9 cellular contexts compared by ENCODE assay signal in genomic region chr11:65442952-65443351, GRCh38. TPM values are rescaled to one million over a fixed set of nuclear protein-coding genes. Genes with fewer than 3 reads are reported as not detected.
DNase-seq lines count a peak whose midpoint lies in the region; ATAC-seq and TF ChIP-seq lines count a peak whose summit lies in the region.
"Had no signal": no experiment of that assay in that cellular context is flagged by ENCODE, and none has a peak within 500 bp of the region (broad histone marks: within the 10 kb centered on the region; RNA-seq: fewer than 3 reads in every experiment).

No MANE protein-coding gene starts in this region.

- H3K27me3 ChIP-seq in DOHH2 (ENCODE audit: control insufficient read depth, low read length) = no peaks in the 10 kb centered on the region
- H3K27me3 ChIP-seq in Peyer's patch = no peaks in the 10 kb centered on the region
- no peaks in the 10 kb centered on the region for H3K27me3 ChIP-seq in aorta (ENCODE audit: control insufficient read depth in 1 of 2, insufficient read depth in 2 of 2, low read length in 1 of 2)
- H3K27me3 ChIP-seq: ovary had no signal

- no peaks in the 10 kb centered on the region for H3K9me3 Mint-ChIP-seq in effector memory CD8-positive, alpha-beta T cell

- ATAC-seq in effector memory CD8-positive, alpha-beta T cell (replicated peaks) = no peak
- ATAC-seq in HG02885 (IDR thresholded peaks at IDR 0.05; ENCODE audit: poor library complexity, unreplicated experiment) (no peak), HG02852 (IDR thresholded peaks at IDR 0.05; ENCODE audit: unreplicated experiment) (no peak), aorta (ENCODE audit: low FRiP score) (no peak)

- no peaks in the 10 kb centered on the region for H3K27me3 Mint-ChIP-seq in effector memory CD8-positive, alpha-beta T cell

- TF ChIP-seq POLR2A in Peyer's patch (IDR thresholded peaks at IDR 0.05) = no peak

- peaks cover 75% of the 10 kb centered on the region for H3K4me1 ChIP-seq in DOHH2 (ENCODE audit: control insufficient read depth, low read length)
- peaks cover 0 to 25% (median 10%) of the 10 kb centered on the region in 4 donors for H3K4me1 ChIP-seq in Peyer's patch
- H3K4me1 ChIP-seq in aorta (ENCODE audit: control insufficient read depth in 1 of 2, insufficient read depth in 2 of 2, low read length in 2 of 2) = no peaks in the 10 kb centered on the region

- H3K9me3 ChIP-seq in DOHH2 (ENCODE audit: control insufficient read depth, insufficient read depth, low read length) (no peaks in the 10 kb centered on the region), Peyer's patch (no peaks in the 10 kb centered on the region), aorta (ENCODE audit: control insufficient read depth, low read length) (no peaks in the 10 kb centered on the region)
- H3K9me3 ChIP-seq: ovary had no signal

- peaks cover 41% of the 10 kb centered on the region for H3F3A ChIP-seq in DOHH2 (ENCODE audit: control insufficient read depth, insufficient read depth)

- WGBS in aorta, 2 donors = 48 to 55% methylated on average over 8 of the region's 8 CpGs

- no peaks in the 10 kb centered on the region for H3K9me2 ChIP-seq in DOHH2 (replicated peaks; ENCODE audit: control insufficient read depth, low read length)

- H3K27ac Mint-ChIP-seq in effector memory CD8-positive, alpha-beta T cell = peak overlapping the region; percentile 80 to 93

- H3K27ac ChIP-seq in DOHH2 (ENCODE audit: low read depth, low read length) (peak overlapping the region; percentile 55), Peyer's patch (peak overlapping the region in 3 of 4 donors; percentile 55 to 64 (median 59)), aorta (ENCODE audit: low read depth in 1 of 2, low read length in 2 of 2) (peak overlapping the region in 1 of 2 donors; percentile 17)
- H3K27ac ChIP-seq: ovary had no signal

- H4K20me1 ChIP-seq in DOHH2 (ENCODE audit: control insufficient read depth, insufficient read depth, low read depth, low read length) = no peaks in the 10 kb centered on the region; the same call in 1 of the 2 replicates

- H3K4me3 Mint-ChIP-seq in effector memory CD8-positive, alpha-beta T cell = peak overlapping the region; percentile 48 to 51

- peaks cover 73% of the 10 kb centered on the region for H3K36me3 Mint-ChIP-seq in effector memory CD8-positive, alpha-beta T cell (ENCODE audit: insufficient read depth)

- intact Hi-C loops in aorta (cut with DNase I) = no loop called here

- peak in 1 of 3 donors; percentile 15 for DNase-seq in Peyer's patch
- DNase-seq in effector memory CD8-positive, alpha-beta T cell = no peak
- peak; percentile 3 for DNase-seq in pons (ENCODE audit: low spot score)
- DNase-seq in AG08396 (ENCODE audit: low spot score) = no peak
- no peak for DNase-seq in aorta

- H3K79me2 ChIP-seq in DOHH2 (ENCODE audit: control insufficient read depth, low read length) = peaks cover 34% of the 10 kb centered on the region

- H3K4me2 ChIP-seq in DOHH2 (ENCODE audit: low read length) = peak overlapping the region; percentile 35

- peaks cover 33% of the 10 kb centered on the region for H3K36me3 ChIP-seq in DOHH2 (ENCODE audit: control insufficient read depth, low read length)
- H3K36me3 ChIP-seq in Peyer's patch = peaks cover 0 to 46% (median 0%) of the 10 kb centered on the region in 3 donors
- peaks cover 2 to 4% of the 10 kb centered on the region in 2 donors for H3K36me3 ChIP-seq in aorta (ENCODE audit: control insufficient read depth in 1 of 2, insufficient read depth in 2 of 2, low read length in 1 of 2)
- H3K36me3 ChIP-seq: ovary had no signal

- H3K4me1 Mint-ChIP-seq in effector memory CD8-positive, alpha-beta T cell (ENCODE audit: low read depth in 2 of 2) = peaks cover 48 to 51% of the 10 kb centered on the region in 2 donors

- no peak for TF ChIP-seq CTCF in DOHH2 (IDR thresholded peaks at IDR 0.05; ENCODE audit: low read depth, low read length, poor library complexity, severe bottlenecking)
- no peak for TF ChIP-seq CTCF in Peyer's patch (IDR thresholded peaks at IDR 0.05)

- peak overlapping the region; percentile 24; the same call in 1 of the 2 replicates for H3K4me3 ChIP-seq in DOHH2 (ENCODE audit: low read length)
- H3K4me3 ChIP-seq in Peyer's patch = no peak overlapping the region
- H3K4me3 ChIP-seq in aorta (ENCODE audit: low read length in 2 of 2) = no peak overlapping the region
- H3K4me3 ChIP-seq: ovary had no signal

RNA-seq across cellular contexts. Expression of gene NEAT1, which starts 20.4 kb away (rescaled TPM):
- total RNA-seq in Peyer's patch = 1,000 to 10,000 TPM in 2 of 4 donors, 100 to 1,000 TPM in 2; 705 to 1,411 (median 1,064) TPM
- 1,000 to 10,000 TPM; 1,566 to 1,734 TPM for total RNA-seq in aorta
- 1,000 to 10,000 TPM in 1 of 2 donors, 100 to 1,000 TPM in 1; 239 to 1,307 TPM for polyA plus RNA-seq in aorta

RNA-seq across cellular contexts. Expression of gene MALAT1, which starts 55.9 kb away (rescaled TPM):
- total RNA-seq in Peyer's patch = over 10,000 TPM; 10,683 to 28,425 (median 19,356) TPM
- total RNA-seq in aorta = over 10,000 TPM; 16,103 to 18,225 TPM
- polyA plus RNA-seq in aorta = 100 to 1,000 TPM; 228 to 370 TPM

RNA-seq across cellular contexts. Expression of gene FRMD8, which starts 56.5 kb away (rescaled TPM):
- total RNA-seq in Peyer's patch (100 to 1,000 TPM in 2 of 4 donors, 10 to 100 TPM in 2; 51.2 to 115 (median 102) TPM), aorta (10 to 100 TPM; 27.8 to 39.5 TPM)
- 10 to 100 TPM; 16.8 to 19.2 TPM for polyA plus RNA-seq in aorta
